ENCODE assay signal across 20 cellular contexts in genomic region chr10:70491614-70492013, GRCh38.
"Had no signal": no experiment of that assay in that cellular context is flagged by ENCODE, and none has a peak within 500 bp of the region (broad histone marks: within the 10 kb centered on the region; RNA-seq: fewer than 3 reads in every experiment).

No MANE protein-coding gene starts in this region.

- H3K9me3 ChIP-seq: gastrocnemius medialis, right atrium auricular region had no signal

- H3K4me3 ChIP-seq: coronary artery, gastrocnemius medialis, lung, right atrium auricular region, skin epidermis had no signal

- DNase-seq: activated CD4-positive, alpha-beta T cell treated with anti-CD3 and anti-CD28 coated beads, Interleukin-2, amount 10 ng/mL, durations not matched to agents 7 days and 5 days; activated CD8-positive, alpha-beta memory T cell treated with anti-CD3 and anti-CD28 coated beads for 24 hours; activated CD8-positive, alpha-beta memory T cell treated with anti-CD3 and anti-CD28 coated beads, Interleukin-2, amount 50 U/mL, for 48 hours; activated effector memory CD4-positive, alpha-beta T cell treated with Interleukin-2 at 50 U/mL for 16 hours; activated naive CD4-positive, alpha-beta T cell treated with anti-CD3 and anti-CD28 coated beads, Interleukin-2, amount 50 U/mL, for 16 hours; activated T-cell treated with anti-CD3 and anti-CD28 coated beads, Interleukin-2, amount 50 U/mL, for 48 hours; aorta; brain microvascular endothelial cell; erythroblast; gastrocnemius medialis; head of caudate nucleus; midbrain; stimulated activated CD4-positive, alpha-beta T cell treated with anti-CD3 and anti-CD28 coated beads, Interleukin-2, amount 100 ng/mL, for 48 hours; T-cell; T-helper 9 cell had no signal

- FAIRE-seq: keratinocyte had no signal

- H3K36me3 ChIP-seq: brain microvascular endothelial cell, gastrocnemius medialis, right atrium auricular region had no signal

- H3K27me3 ChIP-seq: brain microvascular endothelial cell, gastrocnemius medialis, right atrium auricular region had no signal

- H3K27ac ChIP-seq: brain microvascular endothelial cell, coronary artery, gastrocnemius medialis, right atrium auricular region, skin epidermis had no signal
